Comparison of ENCODE assay signal across 13 cellular contexts in the genomic region with DNA sequence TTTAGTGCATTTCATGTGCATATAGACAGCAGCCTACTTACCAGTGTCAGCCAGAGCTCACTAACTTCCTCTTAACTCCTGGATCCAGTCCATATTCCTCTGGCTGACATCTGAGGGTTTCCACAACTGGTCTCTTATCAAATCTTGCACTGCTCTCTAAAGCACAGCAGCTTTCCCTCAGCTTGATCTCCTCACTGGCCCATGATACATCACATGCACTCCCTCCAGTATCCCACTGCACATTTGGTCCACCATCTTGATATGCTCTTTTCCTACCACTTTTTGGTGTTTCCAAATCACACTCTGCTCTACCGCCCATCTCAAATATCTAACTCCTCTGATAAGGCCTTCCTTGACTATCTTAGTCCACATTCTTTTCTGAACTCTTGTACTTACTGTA.
DNase-seq lines count a peak whose midpoint lies in the region; ATAC-seq, FAIRE-seq and TF ChIP-seq lines count a peak whose summit lies in the region.
"Had no signal": no experiment of that assay in that cellular context is flagged by ENCODE, and none has a peak within 500 bp of the region (broad histone marks: within the 10 kb centered on the region; RNA-seq: fewer than 3 reads in every experiment).

No MANE protein-coding gene starts in this region.

- ATAC-seq in GM21786 (IDR thresholded peaks at IDR 0.05; ENCODE audit: unreplicated experiment): no peak
- ATAC-seq in CD4-positive, alpha-beta T cell (ENCODE audit: poor library complexity): no peak

- POLR2A ChIA-PET in CD4-positive, alpha-beta T cell (lab: Charles Lee): no interaction called here

- H2AFZ ChIP-seq in KMS-11 (ENCODE audit: low read depth): no peak overlapping the region

- no peaks in the 10 kb centered on the region for H3K27me3 ChIP-seq in KMS-11 (ENCODE audit: insufficient read depth, low read depth)
- H3K27me3 ChIP-seq in left ventricle myocardium inferior (ENCODE audit: low read depth): no peaks in the 10 kb centered on the region
- H3K27me3 ChIP-seq in small intestine (ENCODE audit: control insufficient read depth in 2 of 2, insufficient read depth in 2 of 2, low read length in 2 of 2): no peaks in the 10 kb centered on the region
- no peaks in the 10 kb centered on the region for H3K27me3 ChIP-seq in CD4-positive, alpha-beta T cell (ENCODE audit: control insufficient read depth, insufficient read depth, low read length)

- H3K9ac ChIP-seq in KMS-11: no peak overlapping the region

- no peaks in the 10 kb centered on the region for H3K79me2 ChIP-seq in KMS-11 (ENCODE audit: insufficient read depth, low read depth)

- intact Hi-C loops in left ventricle myocardium inferior (cut with micrococcal nuclease): no loop called here
- intact Hi-C loops in CD4-positive, alpha-beta T cell (cut with DNase I, micrococcal nuclease): no loop called here

- H3K27ac ChIP-seq in KMS-11 (no peak overlapping the region), left ventricle myocardium inferior (replicated peaks) (peak overlapping the region; percentile 93), small intestine (ENCODE audit: low read depth in 1 of 2, low read length in 1 of 2) (no peak overlapping the region)
- H3K27ac ChIP-seq in CD4-positive, alpha-beta T cell (ENCODE audit: low read depth, low read length): no peak overlapping the region

- TF ChIP-seq CTCF in KMS-11 (conservative IDR thresholded peaks at IDR 0.05; ENCODE audit: low read depth, low read length): no peak
- TF ChIP-seq CTCF in left ventricle myocardium inferior (IDR thresholded peaks at IDR 0.05; ENCODE audit: borderline replicate concordance): no peak
- TF ChIP-seq CTCF in CD4-positive, alpha-beta T cell (IDR thresholded peaks at IDR 0.05): no peak

- 0 out of 2 replicates have a peak overlapping the region, but pooled peaks have one; percentile 47 for H3K4me2 ChIP-seq in KMS-11

- H3K36me3 ChIP-seq in KMS-11 (ENCODE audit: insufficient read depth) (no peaks in the 10 kb centered on the region), left ventricle myocardium inferior (no peaks in the 10 kb centered on the region), small intestine (ENCODE audit: control insufficient read depth in 2 of 2, insufficient read depth in 2 of 2, low read length in 2 of 2) (no peaks in the 10 kb centered on the region)

- H3K4me3 ChIP-seq in KMS-11 (IDR thresholded peaks at IDR 0.05; ENCODE audit: insufficient read depth, low read depth, low read length) (no peak overlapping the region), left ventricle myocardium inferior (no peak overlapping the region), small intestine (ENCODE audit: low read depth in 1 of 2, low read length in 2 of 2) (no peak overlapping the region)
- H3K4me3 ChIP-seq: skin epidermis had no signal

- no peak overlapping the region for H3K27ac Mint-ChIP-seq in CD4-positive, alpha-beta T cell

- H3K9me3 Mint-ChIP-seq in CD4-positive, alpha-beta T cell: no peaks in the 10 kb centered on the region

- H3K27me3 Mint-ChIP-seq in CD4-positive, alpha-beta T cell: no peaks in the 10 kb centered on the region

- H3K4me1 Mint-ChIP-seq in CD4-positive, alpha-beta T cell (ENCODE audit: low read depth): no peaks in the 10 kb centered on the region

- FAIRE-seq in small intestine (lab: Jason Lieb, UNC): no peak

- H3K4me3 Mint-ChIP-seq in CD4-positive, alpha-beta T cell: no peak overlapping the region

- WGBS in small intestine, 3 donors: 74 to 88% (median 77%) methylated on average over 1 of the region's 1 CpG

- peaks cover 50% of the 10 kb centered on the region for H3K36me3 Mint-ChIP-seq in CD4-positive, alpha-beta T cell (ENCODE audit: low read depth)

- H3K9me3 ChIP-seq in left ventricle myocardium inferior (replicated peaks) (no peaks in the 10 kb centered on the region), small intestine (ENCODE audit: control insufficient read depth, low read depth) (no peaks in the 10 kb centered on the region)
- no peaks in the 10 kb centered on the region for H3K9me3 ChIP-seq in CD4-positive, alpha-beta T cell (ENCODE audit: control insufficient read depth, low read length)

- H3K4me1 ChIP-seq in KMS-11 (ENCODE audit: low read depth, poor library complexity, severe bottlenecking) (peaks cover 92% of the 10 kb centered on the region), left ventricle myocardium inferior (peaks cover 86% of the 10 kb centered on the region), small intestine (ENCODE audit: control insufficient read depth in 2 of 2, insufficient read depth in 1 of 2, low read depth in 1 of 2, low read length in 1 of 2) (peaks cover 0 to 2% of the 10 kb centered on the region in 2 donors)

- CTCF ChIA-PET in CD4-positive, alpha-beta T cell (lab: Charles Lee): no interaction called here

- no peaks in the 10 kb centered on the region for H4K20me1 ChIP-seq in KMS-11 (ENCODE audit: insufficient read depth)

- DNase-seq in UCSD-AML1 (lab: John Stamatoyannopoulos, UW; ENCODE audit: unreplicated experiment): peak; percentile 21
- DNase-seq in left ventricle myocardium inferior: no peak
- DNase-seq in small intestine: peak; percentile 23
- DNase-seq in activated T-cell treated with anti-CD3 and anti-CD28 coated beads, Interleukin-2, amount 50 U/mL, for 48 hours: no peak
- DNase-seq in DMS79 treated with DMSO at 0.1 percent for 48 hours (lab: John Stamatoyannopoulos, UW): no peak
- no peak for DNase-seq in CD4-positive, alpha-beta T cell
- DNase-seq: activated T-cell treated with anti-CD3 and anti-CD28 coated beads, Interleukin-2, amount 50 U/mL, for 1 hour; central memory CD4-positive, alpha-beta T cell; midbrain; NCI-H1092 treated with DMSO at 0.1 percent for 48 hours had no signal

Comparison
In these comparisons a context has a peak if more than half of its experiments do, and no peak if none do; other contexts are left out.
1. DNase-seq: peak in UCSD-AML1 (single experiment) and small intestine (single experiment); none in left ventricle myocardium inferior (single experiment), activated T-cell treated with anti-CD3 and anti-CD28 coated beads, Interleukin-2, amount 50 U/mL, for 48 hours (0 of 2), DMS79 treated with DMSO at 0.1 percent for 48 hours (single experiment) and CD4-positive, alpha-beta T cell (0 of 10).